In the genomic region with DNA sequence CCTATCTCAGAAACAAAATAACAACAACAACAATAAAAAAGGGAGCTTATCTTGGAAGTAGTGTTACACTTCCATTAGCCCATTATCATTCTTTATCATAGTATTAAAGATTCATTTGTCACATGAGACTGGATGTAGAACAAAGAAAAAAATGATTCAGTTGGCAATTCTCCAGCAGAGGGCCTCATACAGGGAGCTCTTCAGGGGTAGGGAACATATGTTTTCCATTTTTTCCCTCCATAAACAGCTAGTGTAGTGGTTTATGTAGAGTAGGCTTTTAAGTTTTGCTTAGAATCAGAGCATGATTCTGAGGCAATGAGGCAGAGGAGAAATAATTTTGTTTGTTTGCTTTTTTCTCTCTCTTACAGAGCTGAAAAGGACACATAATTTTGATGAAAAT, we compare ENCODE assay signal across 14 cellular contexts. TPM values are rescaled to one million over a fixed set of nuclear protein-coding genes. Genes with fewer than 3 reads are reported as not detected.
DNase-seq lines count a peak whose midpoint lies in the region; ATAC-seq and TF ChIP-seq lines count a peak whose summit lies in the region.
"Had no signal": no experiment of that assay in that cellular context is flagged by ENCODE, and none has a peak within 500 bp of the region (broad histone marks: within the 10 kb centered on the region; RNA-seq: fewer than 3 reads in every experiment).

No MANE protein-coding gene starts in this region.

- H3K36me3 ChIP-seq in hepatocyte (replicated peaks; ENCODE audit: insufficient read depth, low read depth), result no peaks in the 10 kb centered on the region
- no peaks in the 10 kb centered on the region for H3K36me3 ChIP-seq in gastrocnemius medialis
- H3K36me3 ChIP-seq: transverse colon had no signal

- no peak overlapping the region for H2AFZ ChIP-seq in hepatocyte

- H3K27me3 ChIP-seq in hepatocyte (no peaks in the 10 kb centered on the region), gastrocnemius medialis (peaks cover 0 to 4% (median 0%) of the 10 kb centered on the region in 3 donors)

- H3K4me1 ChIP-seq in hepatocyte (ENCODE audit: insufficient read depth) (peaks cover 6% of the 10 kb centered on the region), gastrocnemius medialis (no peaks in the 10 kb centered on the region)
- H3K4me1 ChIP-seq: transverse colon had no signal

- H3K4me2 ChIP-seq in hepatocyte, result peak overlapping the region; percentile 38

- intact Hi-C loops in gastrocnemius medialis (cut with DNase I; ENCODE audit: low total_unique reads), result no loop called here

- H3K27ac ChIP-seq in hepatocyte (peak overlapping the region; percentile 74), gastrocnemius medialis (no peak overlapping the region)
- H3K27ac ChIP-seq: transverse colon had no signal

- no peaks in the 10 kb centered on the region for H3K9me3 ChIP-seq in hepatocyte (ENCODE audit: low read depth)
- H3K9me3 ChIP-seq in gastrocnemius medialis, result no peaks in the 10 kb centered on the region
- H3K9me3 ChIP-seq: transverse colon had no signal

- no peak for TF ChIP-seq POLR2A in gastrocnemius medialis (IDR thresholded peaks at IDR 0.05)

- peak; percentile 14 for DNase-seq in EH (ENCODE audit: low read depth)
- peak; percentile 3 for DNase-seq in NCI-H2107 (lab: John Stamatoyannopoulos, UW)
- DNase-seq in astrocyte of the cerebellum (ENCODE audit: low read depth), result peak; percentile 50
- peak; percentile 60 for DNase-seq in hepatocyte (ENCODE audit: low spot score)
- DNase-seq in gastrocnemius medialis, result no peak
- DNase-seq in foreskin melanocyte, result no peak
- DNase-seq in stimulated activated CD4-positive, alpha-beta T cell treated with anti-CD3 and anti-CD28 coated beads, Interleukin-2, amount 100 ng/mL, for 48 hours, result no peak
- DNase-seq: CD8-positive, alpha-beta memory T cell; hippocampal formation; PC-3; stimulated activated CD4-positive, alpha-beta T cell treated with anti-CD3 and anti-CD28 coated beads, Interleukin-4, amount 100 ng/mL, for 1 hour; transverse colon had no signal

- H3K4me3 ChIP-seq in astrocyte of the cerebellum (ENCODE audit: low read depth, low read length) (no peak overlapping the region), hepatocyte (no peak overlapping the region), gastrocnemius medialis (no peak overlapping the region)
- H3K4me3 ChIP-seq: transverse colon had no signal

- no peaks in the 10 kb centered on the region for H3K9me2 ChIP-seq in hepatocyte (replicated peaks; ENCODE audit: insufficient read depth)

- no peaks in the 10 kb centered on the region for H4K20me1 ChIP-seq in hepatocyte (ENCODE audit: insufficient read depth, poor library complexity, severe bottlenecking)

- ATAC-seq in gastrocnemius medialis (no peak), HG02852 (IDR thresholded peaks at IDR 0.05; ENCODE audit: unreplicated experiment) (no peak)
- ATAC-seq: activated CD4-positive, CD25-positive, alpha-beta regulatory T cell treated with anti-CD3 and anti-CD28 coated beads, Interleukin-2, amount 50 U/mL, for 24 hours; PC-3 had no signal

- H3K79me2 ChIP-seq in hepatocyte, result no peaks in the 10 kb centered on the region

- in situ Hi-C loops in astrocyte of the cerebellum (cut with HindIII; ENCODE audit: low sequenced_read_pairs) (no loop called here), gastrocnemius medialis (cut with MboI; ENCODE audit: low sequenced_read_pairs in 4 of 4) (no loop called here)

- no peak for TF ChIP-seq CTCF in astrocyte of the cerebellum (IDR thresholded peaks at IDR 0.05; ENCODE audit: low read depth, low read length, missing control alignments)
- TF ChIP-seq CTCF in hepatocyte (IDR thresholded peaks at IDR 0.05; ENCODE audit: poor library complexity), result no peak
- no peak for TF ChIP-seq CTCF in gastrocnemius medialis (IDR thresholded peaks at IDR 0.05 in 4 of 5, conservative IDR thresholded peaks at IDR 0.05 in 1 of 5)

RNA-seq across cellular contexts. Expression of gene CPE, which starts 5.8 kb away (rescaled TPM):
- total RNA-seq in hepatocyte (85.2 and 106 TPM in 2 replicates), gastrocnemius medialis (10 to 100 TPM; 11.8 to 27.6 (median 17.0) TPM)
- 60.9 and 66.4 TPM in 2 replicates for polyA plus RNA-seq in hepatocyte
- total RNA-seq: CD8-positive, alpha-beta memory T cell had no signal
- polyA plus RNA-seq: CD8-positive, alpha-beta memory T cell had no signal

RNA-seq across cellular contexts. Expression of gene MSMO1, which starts 57.1 kb away (rescaled TPM):
- total RNA-seq in hepatocyte, result 747 and 796 TPM in 2 replicates
- 249 and 391 TPM in 2 replicates for polyA plus RNA-seq in hepatocyte
- 1 to 10 TPM; 3.9 to 7.7 (median 4.1) TPM for total RNA-seq in gastrocnemius medialis

Comparison
In these comparisons a context has a peak if more than half of its experiments do, and no peak if none do; other contexts are left out.
1. DNase-seq: peak in EH (single experiment), NCI-H2107 (single experiment), astrocyte of the cerebellum (single experiment) and hepatocyte (single experiment); none in gastrocnemius medialis (0 of 2), foreskin melanocyte (single experiment) and stimulated activated CD4-positive, alpha-beta T cell treated with anti-CD3 and anti-CD28 coated beads, Interleukin-2, amount 100 ng/mL, for 48 hours (0 of 2).
2. RNA of gene MSMO1, which starts 57.1 kb away (total RNA-seq): 747 to 796 TPM in hepatocyte; 3.9 to 7.7 TPM in gastrocnemius medialis; every median in the first group is over 10 times any median in the second.